Comparison of ENCODE assay signal across 9 cellular contexts in the genomic region with DNA sequence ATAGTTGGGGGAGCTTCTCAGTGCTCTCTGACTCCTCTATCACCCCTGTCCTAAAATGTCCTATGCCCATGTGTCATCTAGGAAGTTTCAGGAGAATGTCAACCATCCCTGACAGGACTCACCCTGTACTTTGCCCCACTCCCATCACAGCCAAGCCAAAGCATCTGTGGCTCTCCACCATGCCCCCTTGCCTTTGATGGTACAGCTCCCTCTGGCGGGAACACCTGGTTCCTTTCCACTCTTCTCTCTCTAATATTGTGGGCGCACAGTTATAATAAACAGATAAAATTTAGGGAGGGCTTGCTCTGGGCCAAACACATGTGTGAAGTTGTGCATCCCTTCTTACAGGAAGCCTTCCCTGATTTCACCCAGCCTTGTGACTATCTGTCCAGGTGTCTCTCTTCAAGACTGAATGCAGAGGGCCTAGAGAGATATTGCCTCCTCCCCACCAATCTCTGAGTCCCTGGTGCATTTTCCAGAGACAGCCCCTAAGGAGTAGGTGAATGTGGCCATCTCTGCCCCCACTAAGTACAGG.
DNase-seq lines count a peak whose midpoint lies in the region; ATAC-seq and TF ChIP-seq lines count a peak whose summit lies in the region.
"Had no signal": no experiment of that assay in that cellular context is flagged by ENCODE, and none has a peak within 500 bp of the region (broad histone marks: within the 10 kb centered on the region; RNA-seq: fewer than 3 reads in every experiment).

No MANE protein-coding gene starts in this region.

- no peak overlapping the region for H2BK15ac ChIP-seq in mesendoderm (replicated peaks; ENCODE audit: low read depth)

- no peaks in the 10 kb centered on the region for H3K79me2 ChIP-seq in mesendoderm (ENCODE audit: control insufficient read depth, insufficient read depth, low read length)

- H2BK120ac ChIP-seq in mesendoderm (ENCODE audit: low read depth, low read length): no peak overlapping the region

- no peak overlapping the region for H4K8ac ChIP-seq in mesendoderm (ENCODE audit: low read depth, low read length)

- H3K4me1 ChIP-seq in mesendoderm (ENCODE audit: control insufficient read depth, low read depth, low read length): no peaks in the 10 kb centered on the region
- no peaks in the 10 kb centered on the region for H3K4me1 ChIP-seq in colonic mucosa
- no peaks in the 10 kb centered on the region for H3K4me1 ChIP-seq in right cardiac atrium (ENCODE audit: control insufficient read depth, insufficient read depth, low read length)

- H3K79me1 ChIP-seq in mesendoderm (ENCODE audit: low read length): no peaks in the 10 kb centered on the region

- H3K4me2 ChIP-seq in mesendoderm (ENCODE audit: low read length): no peak overlapping the region

- no peak overlapping the region for H4K5ac ChIP-seq in mesendoderm (ENCODE audit: low read length)

- H3K9me3 ChIP-seq in colonic mucosa: no peaks in the 10 kb centered on the region
- H3K9me3 ChIP-seq in right cardiac atrium (ENCODE audit: control insufficient read depth, low read length): no peaks in the 10 kb centered on the region
- H3K9me3 ChIP-seq: body of pancreas had no signal

- no peak overlapping the region for H3K4ac ChIP-seq in mesendoderm (ENCODE audit: low read depth, low read length)

- H3K56ac ChIP-seq in mesendoderm (ENCODE audit: low read length): no peak overlapping the region

- peak; percentile 46 for ATAC-seq in HG02610 (IDR thresholded peaks at IDR 0.05; ENCODE audit: unreplicated experiment)
- ATAC-seq in right cardiac atrium: no peak
- ATAC-seq: body of pancreas had no signal

- H3K4me3 ChIP-seq in mesendoderm (ENCODE audit: low read length) (no peak overlapping the region), colonic mucosa (no peak overlapping the region), right cardiac atrium (ENCODE audit: low read length) (no peak overlapping the region)
- H3K4me3 ChIP-seq: body of pancreas had no signal

- no peak overlapping the region for H2AK5ac ChIP-seq in mesendoderm (ENCODE audit: low read length)

- H3K9ac ChIP-seq in mesendoderm (ENCODE audit: low read length): no peak overlapping the region
- no peak overlapping the region for H3K9ac ChIP-seq in colonic mucosa (ENCODE audit: low read depth in 2 of 2, low read length in 2 of 2)

- H3K18ac ChIP-seq in mesendoderm (ENCODE audit: low read length): no peak overlapping the region

- intact Hi-C loops in colonic mucosa (cut with DNase I): loop anchor here (10.0 kb wide), 1 partner anchor 77 kb away; the partner anchor contains the start of gene AEN
- intact Hi-C loops in right cardiac atrium (cut with DNase I): no loop called here

- DNase-seq in NCI-H82 (lab: John Stamatoyannopoulos, UW) (peak; percentile 72), NCI-H82 treated with DMSO at 0.1 percent for 48 hours (lab: John Stamatoyannopoulos, UW; ENCODE audit: unreplicated experiment) (no peak), mesendoderm (peak; percentile 36), colonic mucosa (no peak), NCI-H446 treated with DMSO at 0.1 percent for 48 hours (lab: John Stamatoyannopoulos, UW) (no peak), right cardiac atrium (no peak)
- peak; percentile 18 to 29 for DNase-seq in activated CD4-positive, alpha-beta T cell treated with anti-CD3 and anti-CD28 coated beads for 4 hours

- H3K27me3 ChIP-seq in mesendoderm (ENCODE audit: insufficient read depth, low read length, poor library complexity) (peaks cover 7% of the 10 kb centered on the region), colonic mucosa (peaks cover 6% of the 10 kb centered on the region), right cardiac atrium (ENCODE audit: control insufficient read depth, insufficient read depth) (no peaks in the 10 kb centered on the region)
- H3K27me3 ChIP-seq: body of pancreas had no signal

- H3K36me3 ChIP-seq in mesendoderm (ENCODE audit: control insufficient read depth, insufficient read depth, low read length): no peaks in the 10 kb centered on the region
- no peaks in the 10 kb centered on the region for H3K36me3 ChIP-seq in colonic mucosa

- WGBS in mesendoderm (ENCODE audit: extremely low coverage, insufficient coverage, low lambda C conversion rate): no CpG with 5 or more reads among the region's 2 CpGs
- 83% methylated on average over 2 of the region's 2 CpGs for WGBS in right cardiac atrium

- H3K23ac ChIP-seq in mesendoderm (ENCODE audit: low read length): no peak overlapping the region

- no peak overlapping the region for H2BK5ac ChIP-seq in mesendoderm (ENCODE audit: low read length)

- H3K27ac ChIP-seq in mesendoderm (ENCODE audit: low read depth, low read length): no peak overlapping the region
- no peak overlapping the region for H3K27ac ChIP-seq in colonic mucosa
- H3K27ac ChIP-seq in right cardiac atrium (ENCODE audit: low read length): no peak overlapping the region
- H3K27ac ChIP-seq: body of pancreas had no signal

- no peak for TF ChIP-seq CTCF in colonic mucosa (IDR thresholded peaks at IDR 0.05)

Comparison
In these comparisons a context has a peak if more than half of its experiments do, and no peak if none do; other contexts are left out.
1. DNase-seq: peak in NCI-H82 (single experiment), activated CD4-positive, alpha-beta T cell treated with anti-CD3 and anti-CD28 coated beads for 4 hours (2 of 2) and mesendoderm (single experiment); none in NCI-H82 treated with DMSO at 0.1 percent for 48 hours (single experiment), colonic mucosa (single experiment), NCI-H446 treated with DMSO at 0.1 percent for 48 hours (single experiment) and right cardiac atrium (0 of 3).